Comparison of ENCODE assay signal across 8 cellular contexts in genomic region chr14:63438065-63438757, GRCh38.
DNase-seq lines count a peak whose midpoint lies in the region; ATAC-seq and TF ChIP-seq lines count a peak whose summit lies in the region.

No MANE protein-coding gene starts in this region.

- peaks cover 28% of the 10 kb centered on the region for H3K79me2 ChIP-seq in fibroblast of lung (ENCODE audit: control insufficient read depth, insufficient read depth, low read length)

- DNase-seq in activated CD8-positive, alpha-beta memory T cell treated with anti-CD3 and anti-CD28 coated beads, Interleukin-2, amount 50 U/mL, for 4 hours: peak; percentile 22
- DNase-seq in activated CD8-positive, alpha-beta memory T cell treated with anti-CD3 and anti-CD28 coated beads, Interleukin-2, amount 50 U/mL, for 48 hours: no peak
- peak; percentile 80 for DNase-seq in activated CD4-positive, alpha-beta T cell treated with anti-CD3 and anti-CD28 coated beads, Interleukin-2, amount 10 ng/mL, durations not matched to agents 24 days and 14 days
- DNase-seq in fibroblast of lung (ENCODE audit: low read depth in 2 of 2): peak; percentile 87 to 96
- peak; percentile 23 for DNase-seq in occipital lobe (lab: John Stamatoyannopoulos, UW)
- DNase-seq in posterior vena cava (ENCODE audit: low spot score): no peak

- H3K27me3 ChIP-seq in fibroblast of lung (ENCODE audit: control insufficient read depth, insufficient read depth, low read length): no peaks in the 10 kb centered on the region

- peaks cover 7% of the 10 kb centered on the region for H3K36me3 Mint-ChIP-seq in activated CD4-positive, alpha-beta T cell treated with anti-CD3 and anti-CD28 coated beads, Interleukin-2, amount 10 ng/mL, durations not matched to agents 24 days and 14 days (ENCODE audit: low read depth)

- H3K9me3 ChIP-seq in KOPT-K1 (ENCODE audit: insufficient read depth, low read length, poor library complexity, severe bottlenecking) (no peaks in the 10 kb centered on the region), fibroblast of lung (ENCODE audit: control insufficient read depth, insufficient read depth, low read depth, low read length) (no peaks in the 10 kb centered on the region)

- H4K20me1 ChIP-seq in fibroblast of lung (ENCODE audit: control insufficient read depth, extremely low read depth, insufficient read depth, low read length): no peaks in the 10 kb centered on the region

- H2AFZ ChIP-seq in fibroblast of lung (ENCODE audit: low read length): no peak overlapping the region

- no peak for ATAC-seq in GM21390 (IDR thresholded peaks at IDR 0.05; ENCODE audit: unreplicated experiment)

- peak overlapping the region in 2 of 4 experiments; percentile 29 to 52 for H3K4me3 ChIP-seq in fibroblast of lung (replicated peaks in 1 of 4; ENCODE audit: control extremely low read depth in 1 of 4, insufficient read depth in 1 of 4, low read depth in 3 of 4, low read length in 4 of 4)

- H3K4me1 ChIP-seq in fibroblast of lung (ENCODE audit: control insufficient read depth, extremely low read depth, insufficient read depth, low read length): peaks cover 18% of the 10 kb centered on the region

- peak overlapping the region; percentile 59 for H3K4me2 ChIP-seq in fibroblast of lung (ENCODE audit: extremely low read depth, insufficient read depth, low read length)

- intact Hi-C loops in activated CD4-positive, alpha-beta T cell treated with anti-CD3 and anti-CD28 coated beads, Interleukin-2, amount 10 ng/mL, durations not matched to agents 24 days and 14 days (cut with micrococcal nuclease): loop anchor here (2.0 kb wide), 2 partner anchors 33 to 105 kb away; partner anchors contain the start of gene PPP2R5E
- intact Hi-C loops in posterior vena cava (cut with DNase I): no loop called here

- TF ChIP-seq CTCF in fibroblast of lung (conservative IDR thresholded peaks at IDR 0.05 in 1 of 2, IDR thresholded peaks at IDR 0.05 in 1 of 2; ENCODE audit: low read depth in 1 of 2, low read length in 2 of 2): peak in 1 of 2 donors; percentile 39

- no peaks in the 10 kb centered on the region for H3K27me3 Mint-ChIP-seq in activated CD4-positive, alpha-beta T cell treated with anti-CD3 and anti-CD28 coated beads, Interleukin-2, amount 10 ng/mL, durations not matched to agents 24 days and 14 days

- peaks cover 46% of the 10 kb centered on the region for H3K4me1 Mint-ChIP-seq in activated CD4-positive, alpha-beta T cell treated with anti-CD3 and anti-CD28 coated beads, Interleukin-2, amount 10 ng/mL, durations not matched to agents 24 days and 14 days

- peak overlapping the region; percentile 75 for H3K4me3 Mint-ChIP-seq in activated CD4-positive, alpha-beta T cell treated with anti-CD3 and anti-CD28 coated beads, Interleukin-2, amount 10 ng/mL, durations not matched to agents 24 days and 14 days

- H3K9ac ChIP-seq in fibroblast of lung (ENCODE audit: insufficient read depth, low read length): no peak overlapping the region

- H3K27ac ChIP-seq in KOPT-K1 (ENCODE audit: low read depth, low read length, poor library complexity, severe bottlenecking) (peak overlapping the region; percentile 57), fibroblast of lung (ENCODE audit: insufficient read depth, low read length) (peak overlapping the region; percentile 32)

- H3K9me3 Mint-ChIP-seq in activated CD4-positive, alpha-beta T cell treated with anti-CD3 and anti-CD28 coated beads, Interleukin-2, amount 10 ng/mL, durations not matched to agents 24 days and 14 days: no peaks in the 10 kb centered on the region

- H3K27ac Mint-ChIP-seq in activated CD4-positive, alpha-beta T cell treated with anti-CD3 and anti-CD28 coated beads, Interleukin-2, amount 10 ng/mL, durations not matched to agents 24 days and 14 days: peak overlapping the region; percentile 45

- H3K36me3 ChIP-seq in KOPT-K1 (ENCODE audit: insufficient read depth, low read length) (no peaks in the 10 kb centered on the region), fibroblast of lung (ENCODE audit: control insufficient read depth, insufficient read depth, low read length) (no peaks in the 10 kb centered on the region)

Comparison
In these comparisons a context has a peak if more than half of its experiments do, and no peak if none do; other contexts are left out.
1. DNase-seq: peak in activated CD8-positive, alpha-beta memory T cell treated with anti-CD3 and anti-CD28 coated beads, Interleukin-2, amount 50 U/mL, for 4 hours (single experiment), activated CD4-positive, alpha-beta T cell treated with anti-CD3 and anti-CD28 coated beads, Interleukin-2, amount 10 ng/mL, durations not matched to agents 24 days and 14 days (single experiment), fibroblast of lung (2 of 2) and occipital lobe (single experiment); none in activated CD8-positive, alpha-beta memory T cell treated with anti-CD3 and anti-CD28 coated beads, Interleukin-2, amount 50 U/mL, for 48 hours (single experiment) and posterior vena cava (single experiment).